ENCODE assay signal across 11 cellular contexts in genomic region chr3:26962419-26963355, GRCh38.
A peak's percentile ranks its signal among the peaks of the same experiment; 100 is the strongest.
DNase-seq lines count a peak whose midpoint lies in the region; ATAC-seq and TF ChIP-seq lines count a peak whose summit lies in the region.
"Had no signal": no experiment of that assay in that cellular context is flagged by ENCODE, and none has a peak within 500 bp of the region (broad histone marks: within the 10 kb centered on the region; RNA-seq: fewer than 3 reads in every experiment).

No MANE protein-coding gene starts in this region.

- no peaks in the 10 kb centered on the region for H3K36me3 ChIP-seq in effector memory CD4-positive, alpha-beta T cell (ENCODE audit: control insufficient read depth, insufficient read depth, low read length)

- no peak overlapping the region for H3K27ac Mint-ChIP-seq in activated CD8-positive, alpha-beta T cell treated with anti-CD3 and anti-CD28 coated beads for 36 hours
- H3K27ac Mint-ChIP-seq: CD8-positive, alpha-beta T cell had no signal

- no peak overlapping the region for H3K4me3 Mint-ChIP-seq in activated CD8-positive, alpha-beta T cell treated with anti-CD3 and anti-CD28 coated beads for 36 hours
- H3K4me3 Mint-ChIP-seq: CD8-positive, alpha-beta T cell had no signal

- TF ChIP-seq CTCF in activated CD8-positive, alpha-beta T cell treated with anti-CD3 and anti-CD28 coated beads for 36 hours (IDR thresholded peaks at IDR 0.05) = no peak

- H3K27me3 Mint-ChIP-seq in activated CD8-positive, alpha-beta T cell treated with anti-CD3 and anti-CD28 coated beads for 36 hours = no peaks in the 10 kb centered on the region

- H3K4me3 ChIP-seq in effector memory CD4-positive, alpha-beta T cell (ENCODE audit: insufficient read depth, low read depth, low read length, poor library complexity, severe bottlenecking) = no peak overlapping the region

- DNase-seq in OCI-M1 (lab: John Stamatoyannopoulos, UW) (peak; percentile 24), mucosa of gallbladder (ENCODE audit: low spot score) (no peak)
- DNase-seq in effector memory CD4-positive, alpha-beta T cell = no peak
- no peak for DNase-seq in activated CD8-positive, alpha-beta T cell treated with anti-CD3 and anti-CD28 coated beads for 36 hours
- no peak for DNase-seq in activated CD8-positive, alpha-beta memory T cell treated with anti-CD3 and anti-CD28 coated beads, Interleukin-2, amount 50 U/mL, for 4 hours
- DNase-seq: CD8-positive, alpha-beta T cell; NCI-H526; stimulated activated naive CD8-positive, alpha-beta T cell treated with anti-CD3 and anti-CD28 coated beads, Interleukin-15, Interleukin-2, amounts not matched to agents 100 U/mL and 50 U/mL, for 24 hours had no signal

- H3K4me1 Mint-ChIP-seq in activated CD8-positive, alpha-beta T cell treated with anti-CD3 and anti-CD28 coated beads for 36 hours (ENCODE audit: low read depth) = no peaks in the 10 kb centered on the region

- no peaks in the 10 kb centered on the region for H3K4me1 ChIP-seq in effector memory CD4-positive, alpha-beta T cell (ENCODE audit: control insufficient read depth, insufficient read depth, low read length, poor library complexity, severe bottlenecking)

- POLR2A ChIA-PET in activated CD8-positive, alpha-beta T cell treated with anti-CD3 and anti-CD28 coated beads for 36 hours (lab: Charles Lee) = no interaction called here

- intact Hi-C loops in activated CD8-positive, alpha-beta T cell treated with anti-CD3 and anti-CD28 coated beads for 36 hours (cut with micrococcal nuclease) = no loop called here

- peaks cover 1% of the 10 kb centered on the region for H3K9me3 Mint-ChIP-seq in activated CD8-positive, alpha-beta T cell treated with anti-CD3 and anti-CD28 coated beads for 36 hours

- no peaks in the 10 kb centered on the region for H3K36me3 Mint-ChIP-seq in activated CD8-positive, alpha-beta T cell treated with anti-CD3 and anti-CD28 coated beads for 36 hours (ENCODE audit: low read depth)
- H3K36me3 Mint-ChIP-seq: CD8-positive, alpha-beta T cell had no signal

- H3K27ac ChIP-seq in effector memory CD4-positive, alpha-beta T cell (ENCODE audit: insufficient read depth, low read length, poor library complexity, severe bottlenecking) = no peak overlapping the region

- ATAC-seq in GM18511 (IDR thresholded peaks at IDR 0.05; ENCODE audit: unreplicated experiment) = peak; percentile 91
- ATAC-seq in GM21360 (IDR thresholded peaks at IDR 0.05; ENCODE audit: unreplicated experiment) = peak; percentile 96
- ATAC-seq in HG03039 (IDR thresholded peaks at IDR 0.05; ENCODE audit: unreplicated experiment) = peak; percentile 92
- no peak for ATAC-seq in activated CD8-positive, alpha-beta T cell treated with anti-CD3 and anti-CD28 coated beads for 36 hours
- ATAC-seq: CD8-positive, alpha-beta T cell; stimulated activated naive CD8-positive, alpha-beta T cell treated with anti-CD3 and anti-CD28 coated beads, Interleukin-15, Interleukin-2, amounts not matched to agents 100 U/mL and 50 U/mL, for 24 hours had no signal

- CTCF ChIA-PET in activated CD8-positive, alpha-beta T cell treated with anti-CD3 and anti-CD28 coated beads for 36 hours (lab: Charles Lee) = no interaction called here

- no peaks in the 10 kb centered on the region for H3K9me3 ChIP-seq in effector memory CD4-positive, alpha-beta T cell (ENCODE audit: control insufficient read depth, low read length)

- no peaks in the 10 kb centered on the region for H3K27me3 ChIP-seq in effector memory CD4-positive, alpha-beta T cell (replicated peaks; ENCODE audit: control insufficient read depth, insufficient read depth, low read length, poor library complexity, severe bottlenecking)
